In the genomic region with DNA sequence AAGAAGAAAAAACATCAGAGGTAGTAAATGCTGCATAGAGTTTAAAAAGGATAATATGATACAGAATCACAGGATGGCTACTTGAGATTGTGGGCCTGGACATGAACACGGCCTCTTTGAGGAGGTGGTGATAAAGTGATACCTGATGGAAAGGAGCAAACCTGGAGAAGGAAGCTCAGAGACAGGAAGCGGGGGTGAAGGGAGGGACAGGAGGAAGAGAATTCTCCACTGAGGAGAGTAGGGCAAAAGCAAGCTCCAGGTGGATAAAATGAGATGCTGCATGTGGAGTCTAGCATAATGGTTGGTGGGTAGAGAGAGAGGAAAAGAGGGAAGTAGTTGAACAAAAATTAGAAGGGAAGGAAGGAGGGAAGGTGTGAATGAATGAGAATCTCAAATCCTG, we compare ENCODE assay signal across 1 cellular context.
TF ChIP-seq lines count a peak whose summit lies in the region.

No MANE protein-coding gene starts in this region.

TF ChIP-seq in HepG2, 621 proteins besides CTCF, POLR2A, EP300 and RAD21 (continued from another document):
- TF ChIP-seq, protein P1, sequence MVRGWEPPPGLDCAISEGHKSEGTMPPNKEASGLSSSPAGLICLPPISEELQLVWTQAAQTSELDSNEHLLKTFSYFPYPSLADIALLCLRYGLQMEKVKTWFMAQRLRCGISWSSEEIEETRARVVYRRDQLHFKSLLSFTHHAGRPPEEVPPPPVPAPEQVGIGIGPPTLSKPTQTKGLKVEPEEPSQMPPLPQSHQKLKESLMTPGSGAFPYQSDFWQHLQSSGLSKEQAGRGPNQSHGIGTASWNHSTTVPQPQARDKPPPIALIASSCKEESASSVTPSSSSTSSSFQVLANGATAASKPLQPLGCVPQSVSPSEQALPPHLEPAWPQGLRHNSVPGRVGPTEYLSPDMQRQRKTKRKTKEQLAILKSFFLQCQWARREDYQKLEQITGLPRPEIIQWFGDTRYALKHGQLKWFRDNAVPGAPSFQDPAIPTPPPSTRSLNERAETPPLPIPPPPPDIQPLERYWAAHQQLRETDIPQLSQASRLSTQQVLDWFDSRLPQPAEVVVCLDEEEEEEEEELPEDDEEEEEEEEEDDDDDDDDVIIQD (CRISPR knock-in tag; IDR thresholded peaks at IDR 0.05; ENCODE audit: low read depth), result no peak
TF ChIP-seq in HepG2: peak in this region for 1.
